In the genomic region with DNA sequence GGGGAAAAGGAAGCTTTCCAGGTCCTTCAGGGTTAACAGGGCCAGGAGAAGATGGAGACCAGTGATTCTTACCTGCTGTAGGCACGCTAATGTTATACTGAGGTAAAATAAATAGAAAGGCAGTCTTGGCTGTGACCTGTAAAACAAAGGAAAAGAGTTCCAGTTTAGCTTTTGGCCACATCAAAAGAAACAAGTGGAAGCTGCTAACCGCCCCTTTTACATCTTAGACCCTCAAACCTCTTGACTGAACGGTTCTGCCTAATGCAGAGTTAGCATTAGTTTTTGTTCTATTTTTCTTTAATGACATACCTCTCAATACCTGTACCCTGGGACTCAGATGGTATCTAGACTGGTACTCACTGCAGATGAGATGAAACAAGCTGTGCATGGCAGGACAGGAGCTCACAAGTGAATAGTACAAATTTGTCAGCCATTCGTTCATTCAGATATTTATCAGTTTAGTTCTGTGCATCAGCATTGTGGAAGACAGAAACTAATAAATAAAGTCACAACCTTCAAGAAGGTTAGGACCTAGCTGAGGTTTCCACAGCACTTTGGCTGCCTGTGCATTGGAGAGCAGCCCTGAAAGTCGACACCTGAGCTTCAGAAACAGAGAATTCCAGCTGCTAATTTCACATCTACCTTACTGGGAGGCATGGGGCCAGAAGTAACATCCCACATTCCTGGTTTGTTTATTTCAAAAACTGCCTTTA, we compare ENCODE assay signal across 12 cellular contexts. TPM values are rescaled to one million over a fixed set of nuclear protein-coding genes. Genes with fewer than 3 reads are reported as not detected.
DNase-seq lines count a peak whose midpoint lies in the region; ATAC-seq and TF ChIP-seq lines count a peak whose summit lies in the region.
"Had no signal": no experiment of that assay in that cellular context is flagged by ENCODE, and none has a peak within 500 bp of the region (broad histone marks: within the 10 kb centered on the region; RNA-seq: fewer than 3 reads in every experiment).

No MANE protein-coding gene starts in this region.

- H3K36me3 Mint-ChIP-seq in stimulated activated naive CD8-positive, alpha-beta T cell treated with anti-CD3 and anti-CD28 coated beads, Interleukin-15, Interleukin-2, amounts not matched to agents 100 ng/mL and 50 ng/mL, for 24 hours (ENCODE audit: low read depth), result peaks cover 6% of the 10 kb centered on the region
- H3K36me3 Mint-ChIP-seq in T-helper 2 cell treated with Interferon-gamma antibody and Interleukin-4, amounts not matched to agents 5 μg/mL and 100 μg/mL, for 36 hours (ENCODE audit: low read depth), result peaks cover 12% of the 10 kb centered on the region

- H3K27ac ChIP-seq in dorsolateral prefrontal cortex, result no peak overlapping the region
- H3K27ac ChIP-seq: hepatocyte, ovary had no signal

- ATAC-seq in stimulated activated naive CD8-positive, alpha-beta T cell treated with anti-CD3 and anti-CD28 coated beads, Interleukin-15, Interleukin-2, amounts not matched to agents 100 U/mL and 50 U/mL, for 24 hours, result no peak
- ATAC-seq in HG02938 (IDR thresholded peaks at IDR 0.05; ENCODE audit: unreplicated experiment) (peak; percentile 2), HG03469 (IDR thresholded peaks at IDR 0.05; ENCODE audit: unreplicated experiment) (no peak)

- no peak for DNase-seq in stimulated activated naive CD8-positive, alpha-beta T cell treated with anti-CD3 and anti-CD28 coated beads, Interleukin-15, Interleukin-2, amounts not matched to agents 100 U/mL and 50 U/mL, for 24 hours
- no peak for DNase-seq in T-helper 2 cell treated with Interferon-gamma antibody and Interleukin-4, amounts not matched to agents 5 μg/mL and 100 μg/mL, for 36 hours (ENCODE audit: low spot score)
- DNase-seq in DMS53 (lab: John Stamatoyannopoulos, UW) (no peak), dorsolateral prefrontal cortex (no peak), Kasumi-1 (lab: John Stamatoyannopoulos, UW) (no peak)
- DNase-seq: erythroblast, NCI-H1694, ovary had no signal

- H3K4me3 Mint-ChIP-seq in stimulated activated naive CD8-positive, alpha-beta T cell treated with anti-CD3 and anti-CD28 coated beads, Interleukin-15, Interleukin-2, amounts not matched to agents 100 ng/mL and 50 ng/mL, for 24 hours, result no peak overlapping the region
- peak overlapping the region; percentile 46 for H3K4me3 Mint-ChIP-seq in T-helper 2 cell treated with Interferon-gamma antibody and Interleukin-4, amounts not matched to agents 5 μg/mL and 100 μg/mL, for 36 hours

- no peaks in the 10 kb centered on the region for H3K27me3 ChIP-seq in dorsolateral prefrontal cortex
- H3K27me3 ChIP-seq: hepatocyte, ovary had no signal

- TF ChIP-seq CTCF in dorsolateral prefrontal cortex (IDR thresholded peaks at IDR 0.05 in 54 of 56, conservative IDR thresholded peaks at IDR 0.05 in 2 of 56; ENCODE audit: low read depth in 1 of 56, partially characterized antibody in 56 of 56), result no peak

- intact Hi-C loops in dorsolateral prefrontal cortex (cut with DNase I), result no loop called here

- H3K4me1 Mint-ChIP-seq in stimulated activated naive CD8-positive, alpha-beta T cell treated with anti-CD3 and anti-CD28 coated beads, Interleukin-15, Interleukin-2, amounts not matched to agents 100 ng/mL and 50 ng/mL, for 24 hours (ENCODE audit: low read depth), result peaks cover 40% of the 10 kb centered on the region
- peaks cover 58% of the 10 kb centered on the region for H3K4me1 Mint-ChIP-seq in T-helper 2 cell treated with Interferon-gamma antibody and Interleukin-4, amounts not matched to agents 5 μg/mL and 100 μg/mL, for 36 hours (ENCODE audit: low read depth)

- peak overlapping the region; percentile 73 for H3K27ac Mint-ChIP-seq in stimulated activated naive CD8-positive, alpha-beta T cell treated with anti-CD3 and anti-CD28 coated beads, Interleukin-15, Interleukin-2, amounts not matched to agents 100 ng/mL and 50 ng/mL, for 24 hours
- H3K27ac Mint-ChIP-seq in T-helper 2 cell treated with Interferon-gamma antibody and Interleukin-4, amounts not matched to agents 5 μg/mL and 100 μg/mL, for 36 hours, result peak overlapping the region; percentile 88

- H3K9me3 Mint-ChIP-seq in stimulated activated naive CD8-positive, alpha-beta T cell treated with anti-CD3 and anti-CD28 coated beads, Interleukin-15, Interleukin-2, amounts not matched to agents 100 ng/mL and 50 ng/mL, for 24 hours, result no peaks in the 10 kb centered on the region
- no peaks in the 10 kb centered on the region for H3K9me3 Mint-ChIP-seq in T-helper 2 cell treated with Interferon-gamma antibody and Interleukin-4, amounts not matched to agents 5 μg/mL and 100 μg/mL, for 36 hours

- no peak overlapping the region for H3K4me3 ChIP-seq in dorsolateral prefrontal cortex
- H3K4me3 ChIP-seq: hepatocyte, ovary had no signal

- no peaks in the 10 kb centered on the region for H3K27me3 Mint-ChIP-seq in stimulated activated naive CD8-positive, alpha-beta T cell treated with anti-CD3 and anti-CD28 coated beads, Interleukin-15, Interleukin-2, amounts not matched to agents 100 ng/mL and 50 ng/mL, for 24 hours
- H3K27me3 Mint-ChIP-seq in T-helper 2 cell treated with Interferon-gamma antibody and Interleukin-4, amounts not matched to agents 5 μg/mL and 100 μg/mL, for 36 hours (ENCODE audit: low read depth), result no peaks in the 10 kb centered on the region

RNA-seq across cellular contexts. Expression of a gene that starts 41.0 kb away (rescaled TPM):
- 1 to 10 TPM; 2.9 to 8.9 (median 5.2) TPM for total RNA-seq in dorsolateral prefrontal cortex
